In genomic region chr11:28168718-28169117, GRCh38 we compare ENCODE assay signal across 1 cellular context.
TF ChIP-seq lines count a peak whose summit lies in the region.

No MANE protein-coding gene starts in this region.

TF ChIP-seq in HepG2, 621 proteins besides CTCF, POLR2A, EP300 and RAD21 (continued from another document):
- peak; percentile 30; the same call in 1 of the 2 replicates for TF ChIP-seq HOMEZ (CRISPR knock-in tag; IDR thresholded peaks at IDR 0.05; ENCODE audit: low read depth)
- TF ChIP-seq TEAD3 (CRISPR knock-in tag; optimal IDR thresholded peaks at IDR 0.05; ENCODE audit: borderline replicate concordance) = peak; percentile 53
- peak; percentile 88 for TF ChIP-seq HNF4A (CRISPR knock-in tag; IDR thresholded peaks at IDR 0.05)
- no peak for TF ChIP-seq HOXA7 (CRISPR knock-in tag; IDR thresholded peaks at IDR 0.05)
- peak in 1 of 2 experiments; percentile 38; a peak in 1 of 4 replicates for TF ChIP-seq NR2F1 (CRISPR knock-in tag; IDR thresholded peaks at IDR 0.05)
- 0 out of 2 replicates have a peak, but pooled peaks have one; percentile 19 for TF ChIP-seq ARID5B (CRISPR knock-in tag; IDR thresholded peaks at IDR 0.05)
- TF ChIP-seq GABPB1 (CRISPR knock-in tag; IDR thresholded peaks at IDR 0.05) = no peak
- no peak for TF ChIP-seq RARG (CRISPR knock-in tag; IDR thresholded peaks at IDR 0.05; ENCODE audit: low read depth)
- TF ChIP-seq MAFK (conservative IDR thresholded peaks at IDR 0.05 in 1 of 2, IDR thresholded peaks at IDR 0.05 in 1 of 2; ENCODE audit: low read length in 2 of 2) = peak; percentile 49 to 68
- TF ChIP-seq GLI4 (CRISPR knock-in tag; IDR thresholded peaks at IDR 0.05; ENCODE audit: borderline replicate concordance) = no peak
- TF ChIP-seq KDM5B (CRISPR knock-in tag; IDR thresholded peaks at IDR 0.05; ENCODE audit: borderline replicate concordance) = no peak
- TF ChIP-seq FLYWCH1 (CRISPR knock-in tag; IDR thresholded peaks at IDR 0.05) = no peak
- TF ChIP-seq NCOR1 (IDR thresholded peaks at IDR 0.05; ENCODE audit: borderline replicate concordance, low read length) = 0 out of 2 replicates have a peak, but pooled peaks have one; percentile 26
- TF ChIP-seq FOXK2 (IDR thresholded peaks at IDR 0.05) = no peak
- TF ChIP-seq CSRNP2 (CRISPR knock-in tag; conservative IDR thresholded peaks at IDR 0.05; ENCODE audit: low read depth) = no peak
- no peak for TF ChIP-seq ZIK1 (CRISPR knock-in tag; IDR thresholded peaks at IDR 0.05; ENCODE audit: borderline replicate concordance, low read depth)
- no peak for TF ChIP-seq DZIP1 (CRISPR knock-in tag; IDR thresholded peaks at IDR 0.05)
- TF ChIP-seq KAT8 (CRISPR knock-in tag; IDR thresholded peaks at IDR 0.05) = no peak
- 0 out of 2 replicates have a peak, but pooled peaks have one; percentile 26 for TF ChIP-seq ZNF644 (CRISPR knock-in tag; IDR thresholded peaks at IDR 0.05; ENCODE audit: low read depth)
- 0 out of 2 replicates have a peak, but pooled peaks have one; percentile 45 for TF ChIP-seq ZMYM4 (CRISPR knock-in tag; IDR thresholded peaks at IDR 0.05)
